8 cellular contexts compared by ENCODE assay signal in genomic region chr12:123150804-123151678, GRCh38. TPM values are rescaled to one million over a fixed set of nuclear protein-coding genes. Genes with fewer than 3 reads are reported as not detected.
DNase-seq lines count a peak whose midpoint lies in the region; ATAC-seq, FAIRE-seq and TF ChIP-seq lines count a peak whose summit lies in the region.

Gene PITPNM2 (minus strand): TSS chr12:123151090. CDS start chr12:123034590, 116,500 bp downstream.

- peak within 1 kb of the TSS; percentile 85 for H3K9ac ChIP-seq in IMR-90 (ENCODE audit: low read depth, low read length)

- peak within 1 kb of the TSS; percentile 98 for H2AK9ac ChIP-seq in IMR-90 (replicated peaks; ENCODE audit: low read depth, low read length, poor library complexity)

- peaks cover 4 to 27% of the 10 kb centered on the region in 2 experiments for H3K79me1 ChIP-seq in IMR-90 (ENCODE audit: low read depth in 1 of 2, low read length in 2 of 2)

- H3K4me3 ChIP-seq in IMR-90 (ENCODE audit: insufficient read depth, low read depth, low read length), result peak within 1 kb of the TSS; percentile 53
- H3K4me3 ChIP-seq in left ventricle myocardium inferior, result peak within 1 kb of the TSS; percentile 92

- no peak for FAIRE-seq in HTR-8/SVneo (lab: Jason Lieb, UNC)

- H3K18ac ChIP-seq in IMR-90 (ENCODE audit: low read depth, low read length), result peak within 1 kb of the TSS; percentile 66

- H3K27me3 ChIP-seq in IMR-90 (ENCODE audit: control insufficient read depth, insufficient read depth, low read length), result no peaks in the 10 kb centered on the region
- no peaks in the 10 kb centered on the region for H3K27me3 ChIP-seq in left ventricle myocardium inferior (ENCODE audit: low read depth)

- dilution Hi-C loops in IMR-90 (cut with HindIII; ENCODE audit: low sequenced_read_pairs, unreplicated experiment), result no loop called here

- H3K9me1 ChIP-seq in IMR-90 (ENCODE audit: insufficient read depth, low read length), result no peaks in the 10 kb centered on the region; the same call in 1 of the 2 replicates

- peak within 1 kb of the TSS; percentile 68 for H3K27ac ChIP-seq in IMR-90 (ENCODE audit: insufficient read depth, low read length)
- H3K27ac ChIP-seq in adipose tissue (ENCODE audit: low read depth, low read length), result peak within 1 kb of the TSS; percentile 23
- peak within 1 kb of the TSS; percentile 89 for H3K27ac ChIP-seq in left ventricle myocardium inferior (replicated peaks)

- H3K4ac ChIP-seq in IMR-90 (ENCODE audit: low read depth, low read length), result peak within 1 kb of the TSS; percentile 75

- no peaks in the 10 kb centered on the region for H3K9me3 ChIP-seq in IMR-90 (ENCODE audit: control insufficient read depth, insufficient read depth, low read length)
- H3K9me3 ChIP-seq in left ventricle myocardium inferior (replicated peaks), result no peaks in the 10 kb centered on the region

- DNase-seq in AG20443 (ENCODE audit: low spot score) (peak; percentile 94), GM19240 (ENCODE audit: insufficient read length, low spot score) (peak; percentile 52), IMR-90 (peak; percentile 58), left ventricle myocardium inferior (peak; percentile 70), renal cortical epithelial cell (ENCODE audit: low read depth) (no peak), HTR-8/SVneo (ENCODE audit: insufficient read length, low spot score) (no peak)

- peak within 1 kb of the TSS; percentile 53 for H2BK120ac ChIP-seq in IMR-90 (ENCODE audit: low read depth, low read length)

- peaks cover 2% of the 10 kb centered on the region; the same call in 1 of the 2 replicates for H4K20me1 ChIP-seq in IMR-90 (ENCODE audit: insufficient read depth, low read length)

- in situ Hi-C loops in IMR-90 (cut with MboI; ENCODE audit: low sequenced_read_pairs), result no loop called here

- peak within 1 kb of the TSS; percentile 67 for H2AK5ac ChIP-seq in IMR-90 (ENCODE audit: low read depth, low read length)

- H3K4me1 ChIP-seq in IMR-90 (ENCODE audit: control insufficient read depth, insufficient read depth, low read length), result peaks cover 15% of the 10 kb centered on the region
- H3K4me1 ChIP-seq in left ventricle myocardium inferior, result peaks cover 41% of the 10 kb centered on the region

- peak within 1 kb of the TSS; percentile 68 for H4K91ac ChIP-seq in IMR-90 (ENCODE audit: insufficient read depth, low read depth, low read length)

- peak within 1 kb of the TSS; percentile 81 for H3K4me2 ChIP-seq in IMR-90 (ENCODE audit: low read depth, low read length)

- peak within 1 kb of the TSS; percentile 32 for H3K56ac ChIP-seq in IMR-90 (ENCODE audit: extremely low read depth, insufficient read depth, low read length)

- H4K8ac ChIP-seq in IMR-90 (ENCODE audit: low read depth in 2 of 2, low read length in 2 of 2), result peak within 1 kb of the TSS; percentile 55 to 75; a peak in 3 of 4 replicates

- H4K5ac ChIP-seq in IMR-90 (ENCODE audit: low read depth, low read length), result peak within 1 kb of the TSS; percentile 58

- BruUV-seq in IMR-90 (replicated peaks; lab: Mats Ljungman, UMichigan), result no TSS peak

- ATAC-seq in IMR-90 (ENCODE audit: low read depth), result peak; percentile 94

- H2BK15ac ChIP-seq in IMR-90 (ENCODE audit: low read depth, low read length), result peak within 1 kb of the TSS; percentile 30; the same call in 1 of the 3 replicates

- no peak within 1 kb of the TSS for H2BK5ac ChIP-seq in IMR-90 (ENCODE audit: low read depth, low read length, poor library complexity, severe bottlenecking)

- H3K36me3 ChIP-seq in IMR-90 (ENCODE audit: control insufficient read depth, insufficient read depth, low read length) (peaks cover 7% of the 10 kb centered on the region), left ventricle myocardium inferior (peaks cover 9% of the 10 kb centered on the region)

- TF ChIP-seq POLR2A in IMR-90 (IDR thresholded peaks at IDR 0.05; ENCODE audit: low read depth, low read length), result no peak

- POLR2A ChIA-PET in IMR-90 (lab: Charles Lee; ENCODE audit: unreplicated experiment), result interaction anchor here (0.5 to 0.6 kb wide), 2 partner anchors 295 to 861 kb away, joined by 3 to 5 read pairs; no protein-coding TSS in a partner anchor

- TF ChIP-seq CTCF in IMR-90 (conservative IDR thresholded peaks at IDR 0.05; ENCODE audit: low read depth, low read length) (peak; percentile 41), left ventricle myocardium inferior (IDR thresholded peaks at IDR 0.05; ENCODE audit: borderline replicate concordance) (peak; percentile 41)

- intact Hi-C loops in IMR-90 (cut with micrococcal nuclease) (loop anchor here (1.0 to 2.0 kb wide), 3 partner anchors 36 to 176 kb away; partner anchors contain the start of gene OGFOD2), left ventricle myocardium inferior (cut with micrococcal nuclease) (loop anchor here (10.0 kb wide), 1 partner anchor 106 kb away; no protein-coding TSS in a partner anchor)
- intact Hi-C loops in T-helper 1 cell treated with Interleukin-12 subunit alpha and Interleukin-12 subunit beta and Interleukin-4 antibody, amounts not matched to agents 30 ng/mL and 1 ng/mL, for 36 hours (cut with micrococcal nuclease), result loop anchor here (1.0 to 10.0 kb wide), 6 partner anchors 32 to 316 kb away; partner anchors contain the start of genes HIP1R, MPHOSPH9, MTRFR and OGFOD2

- H2AFZ ChIP-seq in IMR-90 (replicated peaks; ENCODE audit: low read length, poor library complexity), result peak within 1 kb of the TSS; percentile 94

- WGBS in IMR-90 (ENCODE audit: extremely low coverage in 2 of 2, insufficient read length in 1 of 2), 2 experiments, result 1% methylated on average over 73 of the region's 130 CpGs; no CpG with 5 or more reads in 1 of the 2 experiments
- WGBS in adipose tissue, 3 donors, result 0 to 1% (median 1%) methylated on average over 68 to 130 of the region's 130 CpGs

- CTCF ChIA-PET in IMR-90 (lab: Yijun Ruan, JAX), result interaction anchor here (1.8 kb wide), 1 partner anchor 108 kb away, joined by 9 read pairs; no protein-coding TSS in a partner anchor

- H3K14ac ChIP-seq in IMR-90 (replicated peaks; ENCODE audit: low read depth, low read length), result peak within 1 kb of the TSS; percentile 74

- H2BK20ac ChIP-seq in IMR-90 (ENCODE audit: low read depth, low read length), result no peak within 1 kb of the TSS

- peak within 1 kb of the TSS; percentile 76 for H3K23ac ChIP-seq in IMR-90 (ENCODE audit: low read depth, low read length)

- peak; percentile 49 for TF ChIP-seq RAD21 in IMR-90 (IDR thresholded peaks at IDR 0.05; ENCODE audit: low read length)

TF ChIP-seq in IMR-90, 13 proteins besides CTCF, POLR2A, EP300 and RAD21:
- TF ChIP-seq CHD1 (IDR thresholded peaks at IDR 0.05; ENCODE audit: low read depth, low read length) (no peak), MAFK (IDR thresholded peaks at IDR 0.05; ENCODE audit: low read depth, low read length) (no peak), MAZ (IDR thresholded peaks at IDR 0.05; ENCODE audit: borderline replicate concordance, low read depth, low read length) (peak; percentile 32; the same call in 1 of the 2 replicates), SMC3 (IDR thresholded peaks at IDR 0.05; ENCODE audit: low read depth, low read length) (no peak; the same call in 1 of the 2 replicates), RCOR1 (IDR thresholded peaks at IDR 0.05; ENCODE audit: insufficient replicate concordance, low read length) (no peak), BHLHE40 (IDR thresholded peaks at IDR 0.05; ENCODE audit: low read depth, low read length) (peak; percentile 85), USF2 (IDR thresholded peaks at IDR 0.05; ENCODE audit: low read depth, low read length) (0 out of 2 replicates have a peak, but pooled peaks have one; percentile 4), RFX5 (IDR thresholded peaks at IDR 0.05; ENCODE audit: low read depth, low read length) (no peak), MXI1 (IDR thresholded peaks at IDR 0.05; ENCODE audit: borderline replicate concordance, low read depth, low read length) (peak; percentile 64; the same call in 1 of the 2 replicates), NFE2L2 (IDR thresholded peaks at IDR 0.05; ENCODE audit: low read depth, low read length) (no peak), FOS (IDR thresholded peaks at IDR 0.05; ENCODE audit: low read depth, low read length) (no peak), CEBPB (IDR thresholded peaks at IDR 0.05; ENCODE audit: low read depth, low read length) (no peak), ELK1 (IDR thresholded peaks at IDR 0.05; ENCODE audit: borderline replicate concordance, low read depth, low read length) (no peak)

RNA-seq across cellular contexts. Expression of gene PITPNM2, which starts in this region (rescaled TPM):
- 0.83 and 1.6 TPM in 2 replicates for total RNA-seq in IMR-90 (2012; rRNA removed)
- 3.0 and 3.1 TPM in 2 replicates for polyA plus RNA-seq in IMR-90 (2012; rRNA removed)
- polyA plus RNA-seq in IMR-90 (2012; cell fraction: cytosol; rRNA removed), result 1.4 and 3.3 TPM in 2 replicates
- polyA plus RNA-seq in IMR-90 (2012; cell fraction: nucleus; rRNA removed; ENCODE audit: low replicate concordance), result 12.1 and 24.5 TPM in 2 replicates
- total RNA-seq in T-helper 1 cell treated with Interleukin-12 subunit alpha and Interleukin-12 subunit beta and Interleukin-4 antibody, amounts not matched to agents 30 ng/mL and 1 ng/mL, for 36 hours, result 17.5 and 19.1 TPM in 2 replicates
- polyA plus RNA-seq in adipose tissue, result 1 to 10 TPM; 2.9 to 9.2 (median 7.9) TPM
- 18.4 TPM for total RNA-seq in left ventricle myocardium inferior
- 2.4 and 16.5 TPM in 2 replicates for total RNA-seq in renal cortical epithelial cell

Comparison
In these comparisons a context has a peak if more than half of its experiments do, and no peak if none do; other contexts are left out.
1. DNase-seq: peak in AG20443 (single experiment), GM19240 (single experiment), IMR-90 (single experiment) and left ventricle myocardium inferior (single experiment); none in renal cortical epithelial cell (single experiment) and HTR-8/SVneo (single experiment).
2. H3K27ac ChIP-seq: peak in every context shown above with its lines; median percentile 89 in left ventricle myocardium inferior; 68 in IMR-90; 23 in adipose tissue.